Comparison of ENCODE assay signal across 21 cellular contexts in genomic region chr1:22540311-22540710, GRCh38. TPM values are rescaled to one million over a fixed set of nuclear protein-coding genes. Genes with fewer than 3 reads are reported as not detected.
DNase-seq lines count a peak whose midpoint lies in the region; ATAC-seq and TF ChIP-seq lines count a peak whose summit lies in the region.
"Had no signal": no experiment of that assay in that cellular context is flagged by ENCODE, and none has a peak within 500 bp of the region (broad histone marks: within the 10 kb centered on the region; RNA-seq: fewer than 3 reads in every experiment).

No MANE protein-coding gene starts in this region.

- WGBS in mammary epithelial cell (ENCODE audit: low coverage, missing lambda C conversion rate) = 95% methylated on average over 3 of the region's 5 CpGs

- peaks cover under 1% of the 10 kb centered on the region for H3K27me3 Mint-ChIP-seq in MCF 10A (ENCODE audit: insufficient read depth, unreplicated experiment)
- H3K27me3 Mint-ChIP-seq in stimulated activated naive B cell treated with anti-CD40 and anti-IgM and Interleukin-4, amounts not matched to agents 10 μg/mL and 1 μg/mL and 100 μg/mL, for 72 hours = no peaks in the 10 kb centered on the region

- H4K20me1 ChIP-seq in mammary epithelial cell (ENCODE audit: insufficient read depth, low read length) = no peaks in the 10 kb centered on the region

- H3K36me3 Mint-ChIP-seq in MCF 10A (ENCODE audit: insufficient read depth, unreplicated experiment) = no peaks in the 10 kb centered on the region
- peaks cover 16 to 19% of the 10 kb centered on the region in 2 donors for H3K36me3 Mint-ChIP-seq in stimulated activated naive B cell treated with anti-CD40 and anti-IgM and Interleukin-4, amounts not matched to agents 10 μg/mL and 1 μg/mL and 100 μg/mL, for 72 hours

- H3K4me1 Mint-ChIP-seq in MCF 10A (ENCODE audit: insufficient read depth, unreplicated experiment) = peaks cover 9% of the 10 kb centered on the region
- peaks cover 17 to 28% of the 10 kb centered on the region in 2 donors for H3K4me1 Mint-ChIP-seq in stimulated activated naive B cell treated with anti-CD40 and anti-IgM and Interleukin-4, amounts not matched to agents 10 μg/mL and 1 μg/mL and 100 μg/mL, for 72 hours

- no peak overlapping the region for H3K27ac ChIP-seq in mammary epithelial cell (ENCODE audit: insufficient read depth, low read depth, low read length)
- H3K27ac ChIP-seq: A549 had no signal

- no peak overlapping the region for H3K9ac ChIP-seq in mammary epithelial cell (ENCODE audit: insufficient read depth, low read length)

- intact Hi-C loops in MCF 10A (cut with micrococcal nuclease) (no loop called here), mammary epithelial cell (cut with micrococcal nuclease) (loop anchor here (5.0 kb wide), 1 partner anchor 227 kb away; no protein-coding TSS in a partner anchor), cardiac septum (cut with DNase I) (no loop called here)

- H3K27me3 ChIP-seq in mammary epithelial cell (ENCODE audit: insufficient read depth, low read length) = peaks cover 2% of the 10 kb centered on the region

- H3K9me3 Mint-ChIP-seq in MCF 10A (ENCODE audit: unreplicated experiment) = no peaks in the 10 kb centered on the region
- H3K9me3 Mint-ChIP-seq in stimulated activated naive B cell treated with anti-CD40 and anti-IgM and Interleukin-4, amounts not matched to agents 10 μg/mL and 1 μg/mL and 100 μg/mL, for 72 hours = no peaks in the 10 kb centered on the region
- H3K9me3 Mint-ChIP-seq: CD8-positive, alpha-beta T cell; H9 had no signal

- POLR2A ChIA-PET in MCF 10A (lab: Yijun Ruan, JAX) = no interaction called here

- dilution Hi-C loops in mammary epithelial cell (cut with HindIII; ENCODE audit: low sequenced_read_pairs) = no loop called here

- ATAC-seq in stimulated activated naive B cell treated with anti-CD40 and anti-IgM and Interleukin-4, amounts not matched to agents 10 μg/mL and 1 μg/mL and 100 μg/mL, for 72 hours (replicated peaks) = no peak
- ATAC-seq: A549; CD8-positive, alpha-beta T cell; Panc1; Right ventricle myocardium inferior had no signal

- no peak overlapping the region for H2AFZ ChIP-seq in mammary epithelial cell (ENCODE audit: low read depth, low read length)

- no TSS peak for BruUV-seq in MCF 10A (replicated peaks; lab: Mats Ljungman, UMichigan)
- BruUV-seq in mammary epithelial cell (replicated peaks; lab: Mats Ljungman, UMichigan) = no TSS peak

- no peaks in the 10 kb centered on the region for H3K36me3 ChIP-seq in mammary epithelial cell (ENCODE audit: insufficient read depth, low read length)

- CTCF ChIA-PET in MCF 10A (lab: Yijun Ruan, JAX) = interaction anchor here (1.0 kb wide), 1 partner anchor 100 kb away, joined by 3 read pairs; no protein-coding TSS in a partner anchor
- CTCF ChIA-PET in mammary epithelial cell (lab: Charles Lee; ENCODE audit: low non-redundant PET) = no interaction called here

- no peaks in the 10 kb centered on the region for H3K79me2 ChIP-seq in mammary epithelial cell (ENCODE audit: insufficient read depth, low read length)

- H3K4me3 ChIP-seq in mammary epithelial cell (replicated peaks in 1 of 3; ENCODE audit: insufficient read depth in 1 of 3, low read depth in 2 of 3, low read length in 3 of 3) = no peak overlapping the region
- H3K4me3 ChIP-seq in epithelial cell of esophagus (ENCODE audit: low read length) = no peak overlapping the region
- H3K4me3 ChIP-seq: A549 had no signal

- H3K4me2 ChIP-seq in mammary epithelial cell (ENCODE audit: insufficient read depth, low read depth, low read length) = no peak overlapping the region
- H3K4me2 ChIP-seq: A549 had no signal

- H3K4me3 Mint-ChIP-seq in MCF 10A (ENCODE audit: unreplicated experiment) = no peak overlapping the region
- H3K4me3 Mint-ChIP-seq in stimulated activated naive B cell treated with anti-CD40 and anti-IgM and Interleukin-4, amounts not matched to agents 10 μg/mL and 1 μg/mL and 100 μg/mL, for 72 hours = no peak overlapping the region
- H3K4me3 Mint-ChIP-seq: H9 had no signal

- H3K9me3 ChIP-seq in mammary epithelial cell (replicated peaks; ENCODE audit: insufficient read depth, low read length) = no peaks in the 10 kb centered on the region
- H3K9me3 ChIP-seq: A549 had no signal

- no peak for TF ChIP-seq CTCF in MCF 10A (IDR thresholded peaks at IDR 0.05; ENCODE audit: unreplicated experiment)
- TF ChIP-seq CTCF in mammary epithelial cell (conservative IDR thresholded peaks at IDR 0.05 in 1 of 2, IDR thresholded peaks at IDR 0.05 in 1 of 2; ENCODE audit: extremely low read depth in 1 of 2, insufficient read depth in 1 of 2, low read depth in 1 of 2, low read length in 2 of 2) = no peak
- TF ChIP-seq CTCF in epithelial cell of esophagus (IDR thresholded peaks at IDR 0.05; ENCODE audit: insufficient read depth, low read depth, low read length, missing control alignments) = no peak

- in situ Hi-C loops in mammary epithelial cell (cut with MboI; ENCODE audit: low sequenced_read_pairs in 2 of 2) = no loop called here

- DNase-seq in MCF 10A (ENCODE audit: unreplicated experiment) (peak; percentile 48), mammary epithelial cell (no peak), NCI-H69 (lab: John Stamatoyannopoulos, UW) (peak; percentile 24), epithelial cell of esophagus (ENCODE audit: low read depth) (peak; percentile 15), NCI-H2227 treated with DMSO at 0.1 percent for 48 hours (lab: John Stamatoyannopoulos, UW) (no peak), NCI-H226 (no peak), cardiac septum (ENCODE audit: low spot score) (no peak)
- DNase-seq in stimulated activated naive B cell treated with anti-CD40 and anti-IgM and Interleukin-4, amounts not matched to agents 10 μg/mL and 1 μg/mL and 100 μg/mL, for 72 hours = no peak
- DNase-seq: CD8-positive, alpha-beta T cell; DMS53; H9; Kasumi-1; MM.1S; NCI-H187; NCI-H2107 had no signal

- no peak overlapping the region for H3K27ac Mint-ChIP-seq in MCF 10A (ENCODE audit: low read depth, unreplicated experiment)
- H3K27ac Mint-ChIP-seq in stimulated activated naive B cell treated with anti-CD40 and anti-IgM and Interleukin-4, amounts not matched to agents 10 μg/mL and 1 μg/mL and 100 μg/mL, for 72 hours = peak overlapping the region; percentile 20
- H3K27ac Mint-ChIP-seq: CD8-positive, alpha-beta T cell had no signal

- no peaks in the 10 kb centered on the region for H3K4me1 ChIP-seq in mammary epithelial cell (ENCODE audit: insufficient read depth, low read length)
- H3K4me1 ChIP-seq: A549 had no signal

RNA-seq across cellular contexts. Expression of gene EPHA8, which starts 23.0 kb away (rescaled TPM):
- total RNA-seq in MCF 10A (2022) = not detected in 2 replicates
- not detected for total RNA-seq in mammary epithelial cell
- polyA plus RNA-seq in mammary epithelial cell = not detected
- not detected for polyA minus RNA-seq in mammary epithelial cell
- total RNA-seq in cardiac septum = not detected
- total RNA-seq: CD8-positive, alpha-beta T cell; G401; Right ventricle myocardium inferior; SK-MEL-5 had no signal
- polyA plus RNA-seq: A549, BJ had no signal

Comparison
In these comparisons a context has a peak if more than half of its experiments do, and no peak if none do; other contexts are left out.
1. DNase-seq: peak in MCF 10A (single experiment), NCI-H69 (single experiment) and epithelial cell of esophagus (single experiment); none in mammary epithelial cell (single experiment), stimulated activated naive B cell treated with anti-CD40 and anti-IgM and Interleukin-4, amounts not matched to agents 10 μg/mL and 1 μg/mL and 100 μg/mL, for 72 hours (single experiment), NCI-H2227 treated with DMSO at 0.1 percent for 48 hours (single experiment), NCI-H226 (single experiment) and cardiac septum (single experiment).